Comparison of ENCODE assay signal across 8 cellular contexts in the genomic region with DNA sequence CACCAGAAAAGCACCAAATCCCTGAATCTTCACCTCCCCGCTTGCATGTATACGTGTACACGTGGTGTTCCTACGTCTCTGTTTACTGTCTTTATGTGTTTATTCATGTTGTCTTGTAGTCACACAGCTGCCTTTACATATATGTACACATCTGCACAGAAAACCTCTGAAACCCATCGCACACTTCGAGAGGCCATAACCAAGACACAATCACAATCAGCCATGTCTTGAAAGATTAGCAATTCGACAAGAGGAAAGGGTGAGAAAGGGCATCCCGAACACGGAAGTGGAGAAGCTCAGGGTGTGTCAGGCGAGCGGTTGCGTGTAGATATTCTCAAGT.
A peak's percentile ranks its signal among the peaks of the same experiment; 100 is the strongest.
DNase-seq lines count a peak whose midpoint lies in the region; ATAC-seq, FAIRE-seq and TF ChIP-seq lines count a peak whose summit lies in the region.

No MANE protein-coding gene starts in this region.

- H3K9me3 ChIP-seq in lower lobe of right lung: no peaks in the 10 kb centered on the region

- no peaks in the 10 kb centered on the region for H3K36me3 Mint-ChIP-seq in activated naive CD4-positive, alpha-beta T cell treated with anti-CD3 and anti-CD28 coated beads, Interleukin-2, amount 50 U/mL, for 24 hours
- H3K36me3 Mint-ChIP-seq in activated CD4-positive, alpha-beta memory T cell treated with anti-CD3 and anti-CD28 coated beads, Interleukin-2, amount 10 ng/mL, durations not matched to agents 7 days and 5 days (ENCODE audit: low read depth): peaks cover 14% of the 10 kb centered on the region
- H3K36me3 Mint-ChIP-seq in type B pancreatic cell: no peaks in the 10 kb centered on the region

- no peak for DNase-seq in activated naive CD4-positive, alpha-beta T cell treated with Interleukin-2 at 50 U/mL for 16 hours
- no peak for DNase-seq in activated CD4-positive, alpha-beta memory T cell treated with anti-CD3 and anti-CD28 coated beads, Interleukin-2, amount 10 ng/mL, durations not matched to agents 7 days and 5 days
- DNase-seq in lower lobe of right lung (no peak), type B pancreatic cell (ENCODE audit: extremely low spot score, unreplicated experiment) (no peak), frontal cortex (ENCODE audit: low spot score in 2 of 2) (no peak), substantia nigra (lab: John Stamatoyannopoulos, UW) (no peak)

- ATAC-seq in lower lobe of right lung (no peak), GM21360 (IDR thresholded peaks at IDR 0.05; ENCODE audit: unreplicated experiment) (no peak)

- H3K9me3 Mint-ChIP-seq in activated naive CD4-positive, alpha-beta T cell treated with anti-CD3 and anti-CD28 coated beads, Interleukin-2, amount 50 U/mL, for 24 hours: no peaks in the 10 kb centered on the region
- no peaks in the 10 kb centered on the region for H3K9me3 Mint-ChIP-seq in activated CD4-positive, alpha-beta memory T cell treated with anti-CD3 and anti-CD28 coated beads, Interleukin-2, amount 10 ng/mL, durations not matched to agents 7 days and 5 days
- no peaks in the 10 kb centered on the region for H3K9me3 Mint-ChIP-seq in type B pancreatic cell

- no peaks in the 10 kb centered on the region for H3K27me3 ChIP-seq in lower lobe of right lung (ENCODE audit: low read depth)

- TF ChIP-seq CTCF in lower lobe of right lung (IDR thresholded peaks at IDR 0.05): no peak
- TF ChIP-seq CTCF in type B pancreatic cell (conservative IDR thresholded peaks at IDR 0.05): no peak

- POLR2A ChIA-PET in activated CD4-positive, alpha-beta memory T cell treated with anti-CD3 and anti-CD28 coated beads, Interleukin-2, amount 10 ng/mL, durations not matched to agents 7 days and 5 days (lab: Charles Lee): interaction anchor here (1.1 to 5.0 kb wide), 14 partner anchors 8 to 887 kb away, joined by 3 to 50 read pairs (median 4); partner anchors contain the start of gene PPP1CB

- CTCF ChIA-PET in activated CD4-positive, alpha-beta memory T cell treated with anti-CD3 and anti-CD28 coated beads, Interleukin-2, amount 10 ng/mL, durations not matched to agents 7 days and 5 days (lab: Charles Lee): interaction anchor here (0.7 to 3.9 kb wide), 56 partner anchors 7 to 276 kb away, joined by 3 to 108 read pairs (median 6); partner anchors contain the start of genes PPP1CB and TRMT61B

- H3K4me1 ChIP-seq in lower lobe of right lung: peaks cover 13% of the 10 kb centered on the region

- intact Hi-C loops in lower lobe of right lung (cut with DNase I): loop anchor here (10.0 kb wide), 1 partner anchor 161 kb away; the partner anchor contains the start of gene PPP1CB

- peaks cover 19% of the 10 kb centered on the region for H3K4me1 Mint-ChIP-seq in activated naive CD4-positive, alpha-beta T cell treated with anti-CD3 and anti-CD28 coated beads, Interleukin-2, amount 50 U/mL, for 24 hours
- peaks cover 22% of the 10 kb centered on the region for H3K4me1 Mint-ChIP-seq in activated CD4-positive, alpha-beta memory T cell treated with anti-CD3 and anti-CD28 coated beads, Interleukin-2, amount 10 ng/mL, durations not matched to agents 7 days and 5 days
- H3K4me1 Mint-ChIP-seq in type B pancreatic cell (ENCODE audit: unreplicated experiment): peaks cover 23% of the 10 kb centered on the region

- H3K27me3 Mint-ChIP-seq in activated naive CD4-positive, alpha-beta T cell treated with anti-CD3 and anti-CD28 coated beads, Interleukin-2, amount 50 U/mL, for 24 hours: no peaks in the 10 kb centered on the region
- no peaks in the 10 kb centered on the region for H3K27me3 Mint-ChIP-seq in activated CD4-positive, alpha-beta memory T cell treated with anti-CD3 and anti-CD28 coated beads, Interleukin-2, amount 10 ng/mL, durations not matched to agents 7 days and 5 days
- no peaks in the 10 kb centered on the region for H3K27me3 Mint-ChIP-seq in type B pancreatic cell

- no peaks in the 10 kb centered on the region for H3K36me3 ChIP-seq in lower lobe of right lung

- peak overlapping the region; percentile 62 for H3K4me3 Mint-ChIP-seq in activated naive CD4-positive, alpha-beta T cell treated with anti-CD3 and anti-CD28 coated beads, Interleukin-2, amount 50 U/mL, for 24 hours
- H3K4me3 Mint-ChIP-seq in activated CD4-positive, alpha-beta memory T cell treated with anti-CD3 and anti-CD28 coated beads, Interleukin-2, amount 10 ng/mL, durations not matched to agents 7 days and 5 days: no peak overlapping the region
- H3K4me3 Mint-ChIP-seq in type B pancreatic cell: peak overlapping the region; percentile 30

- H3K4me3 ChIP-seq in lower lobe of right lung: no peak overlapping the region

- FAIRE-seq in frontal cortex (lab: Jason Lieb, UNC): no peak

- peak overlapping the region; percentile 68 for H3K27ac ChIP-seq in lower lobe of right lung
- H3K27ac ChIP-seq in substantia nigra (ENCODE audit: low read depth, low read length, poor library complexity, severe bottlenecking): no peak overlapping the region

- H3K27ac Mint-ChIP-seq in activated naive CD4-positive, alpha-beta T cell treated with anti-CD3 and anti-CD28 coated beads, Interleukin-2, amount 50 U/mL, for 24 hours: peak overlapping the region; percentile 87
- H3K27ac Mint-ChIP-seq in activated CD4-positive, alpha-beta memory T cell treated with anti-CD3 and anti-CD28 coated beads, Interleukin-2, amount 10 ng/mL, durations not matched to agents 7 days and 5 days: peak overlapping the region; percentile 41
- peak overlapping the region; percentile 79 for H3K27ac Mint-ChIP-seq in type B pancreatic cell
